In the genomic region with DNA sequence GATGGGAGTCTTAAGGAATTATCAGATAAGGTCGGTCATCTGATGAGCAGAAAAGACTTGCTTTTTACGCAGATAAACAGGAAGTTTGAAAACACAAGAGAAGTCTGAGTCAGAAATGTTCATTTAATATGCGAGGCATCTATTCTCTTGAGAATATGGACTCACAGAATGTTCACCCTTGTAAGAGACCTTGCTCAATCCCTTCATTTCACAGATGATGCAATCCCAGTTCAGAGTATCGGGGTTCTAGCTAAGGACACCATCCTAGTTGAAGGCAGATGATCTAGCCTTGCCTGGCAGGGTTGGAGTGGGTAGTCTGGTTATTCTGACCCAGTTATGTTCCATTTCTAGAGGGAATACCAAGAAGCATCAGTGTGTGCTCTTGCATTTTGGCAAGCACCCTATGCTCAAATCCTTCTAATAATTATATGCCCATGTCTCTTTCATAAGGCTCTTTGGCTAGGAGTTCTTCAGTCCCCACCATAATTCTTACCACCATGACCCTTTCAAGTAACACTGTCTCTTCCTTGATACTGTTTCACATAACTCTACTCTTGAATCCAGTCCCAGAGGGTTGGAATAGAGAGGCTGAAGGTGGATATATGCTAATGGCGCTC, we compare ENCODE assay signal across 9 cellular contexts. TPM values are rescaled to one million over a fixed set of nuclear protein-coding genes. Genes with fewer than 3 reads are reported as not detected.
DNase-seq lines count a peak whose midpoint lies in the region; ATAC-seq and TF ChIP-seq lines count a peak whose summit lies in the region.
"Had no signal": no experiment of that assay in that cellular context is flagged by ENCODE, and none has a peak within 500 bp of the region (broad histone marks: within the 10 kb centered on the region; RNA-seq: fewer than 3 reads in every experiment).

No MANE protein-coding gene starts in this region.

- no peak for DNase-seq in CD8-positive, alpha-beta T cell
- no peak for DNase-seq in T-helper 2 cell treated with Interferon-gamma antibody and Interleukin-4, amounts not matched to agents 5 μg/mL and 100 μg/mL, for 36 hours (ENCODE audit: low spot score)
- DNase-seq in esophagus squamous epithelium (lab: John Stamatoyannopoulos, UW): no peak
- DNase-seq in renal cortical epithelial cell (ENCODE audit: low read depth): peak; percentile 86
- no peak for DNase-seq in SHP77 (lab: John Stamatoyannopoulos, UW)
- DNase-seq in NCI-H146 treated with DMSO at 0.1 percent for 48 hours (lab: John Stamatoyannopoulos, UW; ENCODE audit: unreplicated experiment): no peak
- DNase-seq: effector CD8-positive, alpha-beta T cell had no signal

- H3K4me1 ChIP-seq in CD8-positive, alpha-beta T cell (ENCODE audit: insufficient read depth, low read length): peaks cover 67% of the 10 kb centered on the region
- peaks cover 42 to 94% (median 79%) of the 10 kb centered on the region in 3 donors for H3K4me1 ChIP-seq in esophagus squamous epithelium

- peak overlapping the region; percentile 95 for H3K27ac Mint-ChIP-seq in CD8-positive, alpha-beta T cell
- peak overlapping the region; percentile 79 for H3K27ac Mint-ChIP-seq in T-helper 2 cell treated with Interferon-gamma antibody and Interleukin-4, amounts not matched to agents 5 μg/mL and 100 μg/mL, for 36 hours

- H3K36me3 Mint-ChIP-seq in CD8-positive, alpha-beta T cell: peaks cover 10% of the 10 kb centered on the region
- peaks cover 6% of the 10 kb centered on the region for H3K36me3 Mint-ChIP-seq in T-helper 2 cell treated with Interferon-gamma antibody and Interleukin-4, amounts not matched to agents 5 μg/mL and 100 μg/mL, for 36 hours (ENCODE audit: low read depth)

- ATAC-seq in CD8-positive, alpha-beta T cell: peak; percentile 55
- ATAC-seq in GM18858 (IDR thresholded peaks at IDR 0.05; ENCODE audit: unreplicated experiment): no peak
- no peak for ATAC-seq in HG02642 (IDR thresholded peaks at IDR 0.05; ENCODE audit: poor library complexity, unreplicated experiment)

- H3K9me3 Mint-ChIP-seq in CD8-positive, alpha-beta T cell: no peaks in the 10 kb centered on the region
- no peaks in the 10 kb centered on the region for H3K9me3 Mint-ChIP-seq in T-helper 2 cell treated with Interferon-gamma antibody and Interleukin-4, amounts not matched to agents 5 μg/mL and 100 μg/mL, for 36 hours

- H3K27ac ChIP-seq in CD8-positive, alpha-beta T cell (ENCODE audit: low read depth, low read length): peak overlapping the region; percentile 23
- H3K27ac ChIP-seq in esophagus squamous epithelium: peak overlapping the region; percentile 63 to 90 (median 86)

- H3K27me3 Mint-ChIP-seq in CD8-positive, alpha-beta T cell (ENCODE audit: low read depth): no peaks in the 10 kb centered on the region
- H3K27me3 Mint-ChIP-seq in T-helper 2 cell treated with Interferon-gamma antibody and Interleukin-4, amounts not matched to agents 5 μg/mL and 100 μg/mL, for 36 hours (ENCODE audit: low read depth): no peaks in the 10 kb centered on the region

- peaks cover 78% of the 10 kb centered on the region for H3K4me1 Mint-ChIP-seq in CD8-positive, alpha-beta T cell (ENCODE audit: low read depth)
- peaks cover 54% of the 10 kb centered on the region for H3K4me1 Mint-ChIP-seq in T-helper 2 cell treated with Interferon-gamma antibody and Interleukin-4, amounts not matched to agents 5 μg/mL and 100 μg/mL, for 36 hours (ENCODE audit: low read depth)

- intact Hi-C loops in CD8-positive, alpha-beta T cell (cut with DNase I, micrococcal nuclease): no loop called here
- intact Hi-C loops in esophagus squamous epithelium (cut with DNase I): no loop called here

- no peak for TF ChIP-seq POLR2A in esophagus squamous epithelium (IDR thresholded peaks at IDR 0.05)

- H3K4me3 Mint-ChIP-seq in CD8-positive, alpha-beta T cell: peak overlapping the region; percentile 59
- peak overlapping the region; percentile 47 for H3K4me3 Mint-ChIP-seq in T-helper 2 cell treated with Interferon-gamma antibody and Interleukin-4, amounts not matched to agents 5 μg/mL and 100 μg/mL, for 36 hours

- H3K36me3 ChIP-seq in CD8-positive, alpha-beta T cell (ENCODE audit: insufficient read depth, low read length): no peaks in the 10 kb centered on the region
- H3K36me3 ChIP-seq in esophagus squamous epithelium: no peaks in the 10 kb centered on the region

- no peaks in the 10 kb centered on the region for H3K27me3 ChIP-seq in CD8-positive, alpha-beta T cell (ENCODE audit: insufficient read depth, low read length)
- no peaks in the 10 kb centered on the region for H3K27me3 ChIP-seq in esophagus squamous epithelium

- POLR2A ChIA-PET in CD8-positive, alpha-beta T cell (lab: Charles Lee): interaction anchor here (2.0 kb wide), 1 partner anchor 12 kb away, joined by 12 read pairs; no protein-coding TSS in a partner anchor

- CTCF ChIA-PET in CD8-positive, alpha-beta T cell (lab: Charles Lee): interaction anchor here (0.8 to 0.9 kb wide), 2 partner anchors 12 to 44 kb away, joined by 3 read pairs; no protein-coding TSS in a partner anchor

- 49 to 70% methylated on average over 5 of the region's 5 CpGs for WGBS in esophagus squamous epithelium, 2 donors

- TF ChIP-seq CTCF in CD8-positive, alpha-beta T cell (IDR thresholded peaks at IDR 0.05): no peak
- no peak for TF ChIP-seq CTCF in esophagus squamous epithelium (IDR thresholded peaks at IDR 0.05)

- H3K4me3 ChIP-seq in CD8-positive, alpha-beta T cell (ENCODE audit: low read depth, low read length): peak overlapping the region; percentile 20
- H3K4me3 ChIP-seq in esophagus squamous epithelium: no peak overlapping the region

- no peaks in the 10 kb centered on the region for H3K9me3 ChIP-seq in CD8-positive, alpha-beta T cell (ENCODE audit: low read length)
- H3K9me3 ChIP-seq in esophagus squamous epithelium: no peaks in the 10 kb centered on the region

RNA-seq across cellular contexts. Expression of a gene that starts 42.5 kb away (rescaled TPM):
- total RNA-seq in CD8-positive, alpha-beta T cell: 10 to 100 TPM; 48.7 to 54.4 TPM
- 10 to 100 TPM in 2 of 4 donors, 1 to 10 TPM in 2; 5.5 to 18.3 (median 11.2) TPM for total RNA-seq in esophagus squamous epithelium
- total RNA-seq in renal cortical epithelial cell: 14.2 and 37.3 TPM in 2 replicates
